In genomic region chr20:8330785-8331699, GRCh38 we compare ENCODE assay signal across 16 cellular contexts.
DNase-seq lines count a peak whose midpoint lies in the region; ATAC-seq and TF ChIP-seq lines count a peak whose summit lies in the region.
"Had no signal": no experiment of that assay in that cellular context is flagged by ENCODE, and none has a peak within 500 bp of the region (broad histone marks: within the 10 kb centered on the region; RNA-seq: fewer than 3 reads in every experiment).

No MANE protein-coding gene starts in this region.

- TF ChIP-seq CTCF in fibroblast of pulmonary artery (IDR thresholded peaks at IDR 0.05; ENCODE audit: low read length, missing control alignments) (no peak), osteoblast (IDR thresholded peaks at IDR 0.05; ENCODE audit: extremely low read depth, low read depth, low read length) (no peak)

- no peak overlapping the region for H2AFZ ChIP-seq in osteoblast (ENCODE audit: low read length)

- H3K36me3 ChIP-seq in osteoblast (ENCODE audit: insufficient read depth, low read length): no peaks in the 10 kb centered on the region
- H3K36me3 ChIP-seq: right atrium auricular region, upper lobe of right lung had no signal

- no peaks in the 10 kb centered on the region for H3K27me3 ChIP-seq in osteoblast (ENCODE audit: insufficient read depth, low read length)
- H3K27me3 ChIP-seq: right atrium auricular region, upper lobe of right lung had no signal

- H3K4me1 ChIP-seq in osteoblast (ENCODE audit: insufficient read depth, low read length): no peaks in the 10 kb centered on the region
- H3K4me1 ChIP-seq: upper lobe of right lung had no signal

- H3K79me2 ChIP-seq in osteoblast (ENCODE audit: insufficient read depth, low read length): no peaks in the 10 kb centered on the region

- H3K27ac ChIP-seq in osteoblast (ENCODE audit: low read depth, low read length): no peak overlapping the region
- H3K27ac ChIP-seq: KMS-11, right atrium auricular region, upper lobe of right lung had no signal

- in situ Hi-C loops in ACHN (cut with HindIII; ENCODE audit: low pct_ligation_motif_present, low pct_unique_long_range_greater_than_20kb, low sequenced_read_pairs): no loop called here

- ATAC-seq in GM18520 (IDR thresholded peaks at IDR 0.05; ENCODE audit: unreplicated experiment): no peak
- ATAC-seq in GM19397 (IDR thresholded peaks at IDR 0.05; ENCODE audit: unreplicated experiment): no peak
- ATAC-seq in left lobe of liver: no peak

- peak; percentile 74 for DNase-seq in ACHN
- DNase-seq in HuH-7 (ENCODE audit: low spot score): peak; percentile 23
- peak; percentile 53 for DNase-seq in RPMI7951 (ENCODE audit: low read depth)
- peak; percentile 13 for DNase-seq in fibroblast of pulmonary artery (ENCODE audit: low read depth)
- DNase-seq in osteoblast (ENCODE audit: insufficient read length, low spot score, missing footprints): no peak
- DNase-seq in left lobe of liver (ENCODE audit: low spot score): no peak
- DNase-seq: activated CD4-positive, alpha-beta T cell treated with anti-CD3 and anti-CD28 coated beads for 48 hours; activated T-cell treated with anti-CD3 and anti-CD28 coated beads, Interleukin-2, amount 50 U/mL, for 1 hour; islet precursor cell; NCI-H2227 treated with DMSO at 0.1 percent for 48 hours; stimulated activated CD4-positive, alpha-beta T cell treated with anti-CD3 and anti-CD28 coated beads, Interleukin-2, amount 100 ng/mL, for 48 hours; upper lobe of right lung had no signal

- H3K4me3 ChIP-seq in fibroblast of pulmonary artery (replicated peaks; ENCODE audit: low read depth, low read length) (no peak overlapping the region), osteoblast (ENCODE audit: insufficient read depth, low read length) (no peak overlapping the region)
- H3K4me3 ChIP-seq: right atrium auricular region, upper lobe of right lung had no signal

- no peaks in the 10 kb centered on the region for H3K9me3 ChIP-seq in osteoblast (ENCODE audit: low read depth, low read length)
- H3K9me3 ChIP-seq: right atrium auricular region, upper lobe of right lung had no signal

- no peaks in the 10 kb centered on the region for H4K20me1 ChIP-seq in osteoblast (ENCODE audit: insufficient read depth, low read length)

- H3K4me2 ChIP-seq in osteoblast (ENCODE audit: insufficient read depth, low read length): no peak overlapping the region
- H3K4me2 ChIP-seq: KMS-11 had no signal

Comparison
In these comparisons a context has a peak if more than half of its experiments do, and no peak if none do; other contexts are left out.
1. DNase-seq: peak in ACHN (single experiment), HuH-7 (single experiment), RPMI7951 (single experiment) and fibroblast of pulmonary artery (single experiment); none in osteoblast (single experiment) and left lobe of liver (single experiment).